In the genomic region with DNA sequence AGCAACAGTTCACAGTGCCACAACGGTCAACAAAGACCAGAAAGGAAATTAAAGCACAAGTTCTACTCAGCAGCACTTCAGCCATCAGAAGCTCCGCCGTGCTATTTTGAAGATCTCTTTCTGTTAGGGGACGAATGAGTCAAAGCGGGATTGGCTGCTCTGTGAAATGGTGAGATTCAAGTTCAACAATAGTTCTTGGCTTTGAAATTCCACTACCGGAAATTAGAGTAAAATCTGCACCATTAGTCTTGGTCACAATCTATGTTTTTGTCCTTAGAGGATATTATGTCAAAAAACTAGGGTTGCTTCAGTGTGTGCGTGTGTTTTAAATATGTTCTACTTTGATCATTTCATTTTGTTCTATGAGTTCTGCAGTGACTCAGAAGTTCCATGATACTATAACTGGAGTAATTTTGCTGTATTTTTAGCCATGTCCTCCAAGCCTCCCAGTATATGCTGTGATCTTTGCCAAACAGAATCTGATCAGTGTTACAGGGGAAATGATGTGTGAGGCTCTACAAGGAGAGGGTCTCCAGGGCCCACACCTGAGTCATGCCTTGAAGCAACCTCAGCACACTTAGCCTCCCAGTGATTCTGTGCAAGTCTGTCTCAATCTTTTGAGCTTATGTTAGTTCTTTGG, we compare ENCODE assay signal across 11 cellular contexts. TPM values are rescaled to one million over a fixed set of nuclear protein-coding genes. Genes with fewer than 3 reads are reported as not detected.
DNase-seq lines count a peak whose midpoint lies in the region; ATAC-seq, FAIRE-seq and TF ChIP-seq lines count a peak whose summit lies in the region.
"Had no signal": no experiment of that assay in that cellular context is flagged by ENCODE, and none has a peak within 500 bp of the region (broad histone marks: within the 10 kb centered on the region; RNA-seq: fewer than 3 reads in every experiment).

No MANE protein-coding gene starts in this region.

- no peak for TF ChIP-seq POLR2A in GM12878 (IDR thresholded peaks at IDR 0.05; ENCODE audit: low read depth, low read length)

- TF ChIP-seq EP300 in GM12878 (IDR thresholded peaks at IDR 0.05; ENCODE audit: borderline replicate concordance in 1 of 2, control insufficient read depth in 1 of 2, low read depth in 2 of 2, low read length in 2 of 2) = no peak

- ATAC-seq in GM21619 (IDR thresholded peaks at IDR 0.05; ENCODE audit: unreplicated experiment) (peak; percentile 63), GM12878 (peak; percentile 14; the same call in 1 of the 3 replicates)
- ATAC-seq: naive thymus-derived CD4-positive, alpha-beta T cell had no signal

- DNase-seq in EH (ENCODE audit: low read depth) (peak; percentile 17), GM12878 (ENCODE audit: low read depth, low spot score) (no peak), COLO829 (ENCODE audit: low spot score) (no peak), GM13977 (ENCODE audit: low spot score) (no peak), HK-2 (ENCODE audit: unreplicated experiment) (no peak), cerebellar nuclear complex (lab: John Stamatoyannopoulos, UW) (no peak)
- DNase-seq: naive thymus-derived CD4-positive, alpha-beta T cell had no signal

- H3K27ac ChIP-seq in GM12878 (ENCODE audit: control insufficient read depth, insufficient read depth) (no peak overlapping the region), parathyroid adenoma (peak overlapping the region; percentile 77)

- CTCF ChIA-PET in GM12878 (lab: Yijun Ruan, JAX) = interaction anchor here (1.6 kb wide), 1 partner anchor 18 kb away, joined by 5 read pairs; no protein-coding TSS in a partner anchor

- RAD21 ChIA-PET in GM12878 (lab: Charles Lee; ENCODE audit: unreplicated experiment) = no interaction called here

- SMC1A ChIA-PET in GM12878 (lab: Charles Lee; ENCODE audit: uncharacterized antibody, unreplicated experiment) = interaction anchor here (1.4 kb wide), 1 partner anchor 12 kb away, joined by 3 read pairs; no protein-coding TSS in a partner anchor

- in situ Hi-C loops in GM12878 (cut with MboI) = no loop called here
- in situ Hi-C loops in GM13977 (cut with MboI; ENCODE audit: low pct_unique_long_range_greater_than_20kb, low sequenced_read_pairs, unreplicated experiment) = no loop called here

- H2AFZ ChIP-seq in GM12878 (ENCODE audit: control insufficient read depth, low read depth, low read length) = no peak overlapping the region; the same call in 1 of the 2 replicates
- no peak overlapping the region for H2AFZ ChIP-seq in parathyroid adenoma

- H4K20me1 ChIP-seq in GM12878 (ENCODE audit: control insufficient read depth, insufficient read depth) = no peaks in the 10 kb centered on the region

- H3K27me3 ChIP-seq in GM12878 (replicated peaks in 1 of 2; ENCODE audit: control insufficient read depth in 2 of 2, insufficient read depth in 2 of 2, low read length in 1 of 2) (no peaks in the 10 kb centered on the region), parathyroid adenoma (ENCODE audit: control insufficient read depth, insufficient read depth, low read length) (no peaks in the 10 kb centered on the region)

- intact Hi-C loops in GM12878 (cut with micrococcal nuclease; ENCODE audit: unreplicated experiment) = no loop called here

- under 1% methylated on average over 7 of the region's 7 CpGs for WGBS in GM12878 (ENCODE audit: insufficient coverage, insufficient replicate concordance, low lambda C conversion rate, missing lambda C conversion rate)

- TF ChIP-seq RAD21 in GM12878 (IDR thresholded peaks at IDR 0.05; ENCODE audit: insufficient read depth, low read depth, low read length) = no peak

- H3K9me3 ChIP-seq in GM12878 (replicated peaks; ENCODE audit: control insufficient read depth, insufficient read depth, low read length) = no peaks in the 10 kb centered on the region
- H3K9me3 ChIP-seq in parathyroid adenoma (ENCODE audit: control insufficient read depth, low read length) = no peaks in the 10 kb centered on the region

- H3K4me3 ChIP-seq in GM12878 = peak overlapping the region; percentile 26; the same call in 1 of the 2 replicates
- no peak overlapping the region for H3K4me3 ChIP-seq in parathyroid adenoma (ENCODE audit: low read depth, low read length)

- BruUV-seq in GM12878 (replicated peaks; lab: Mats Ljungman, UMichigan) = no TSS peak

- no peak for FAIRE-seq in GM12878 (lab: Jason Lieb, UNC)
- FAIRE-seq: D721Med had no signal

- H3K79me2 ChIP-seq in GM12878 (ENCODE audit: control insufficient read depth, insufficient read depth, low read length) (no peaks in the 10 kb centered on the region), parathyroid adenoma (no peaks in the 10 kb centered on the region)

- TF ChIP-seq CTCF in GM12878 (IDR thresholded peaks at IDR 0.05 in 2 of 3, conservative IDR thresholded peaks at IDR 0.05 in 1 of 3; ENCODE audit: control insufficient read depth in 2 of 3, extremely low read depth in 1 of 3, insufficient read depth in 1 of 3, low read depth in 3 of 3, low read length in 3 of 3) = no peak
- TF ChIP-seq CTCF in parathyroid adenoma (IDR thresholded peaks at IDR 0.05) = no peak
- no peak for TF ChIP-seq CTCF in GM13977 (IDR thresholded peaks at IDR 0.05; ENCODE audit: extremely low read depth, insufficient read depth, missing control alignments)

- POLR2A ChIA-PET in GM12878 (lab: Charles Lee) = no interaction called here

- H3K4me1 ChIP-seq in GM12878 (ENCODE audit: control insufficient read depth, insufficient read depth, low read length) (no peaks in the 10 kb centered on the region), parathyroid adenoma (no peaks in the 10 kb centered on the region)

- no peaks in the 10 kb centered on the region for H3K36me3 ChIP-seq in GM12878 (ENCODE audit: control insufficient read depth in 2 of 2, insufficient read depth in 2 of 2, low read length in 1 of 2)
- H3K36me3 ChIP-seq in parathyroid adenoma (ENCODE audit: control insufficient read depth, insufficient read depth, low read length) = no peaks in the 10 kb centered on the region

- 0 out of 2 replicates have a peak overlapping the region, but pooled peaks have one; percentile 10 for H3K4me2 ChIP-seq in GM12878 (ENCODE audit: control insufficient read depth, insufficient read depth)
- no peak overlapping the region for H3K4me2 ChIP-seq in parathyroid adenoma (ENCODE audit: low read length)

- H3K9ac ChIP-seq in GM12878 (ENCODE audit: control insufficient read depth, insufficient read depth, low read length) = no peak overlapping the region
- H3K9ac ChIP-seq in parathyroid adenoma = no peak overlapping the region

TF ChIP-seq in GM12878, 131 proteins besides CTCF, POLR2A, EP300 and RAD21 (continues in another document):
- TF ChIP-seq RUNX3 (IDR thresholded peaks at IDR 0.05; ENCODE audit: low read length) (peak; percentile 46; the same call in 1 of the 2 replicates), GABPA (IDR thresholded peaks at IDR 0.05; ENCODE audit: low read depth) (0 out of 2 replicates have a peak, but pooled peaks have one; percentile 52), HDAC6 (IDR thresholded peaks at IDR 0.05; ENCODE audit: unreplicated experiment) (no peak), JUNB (IDR thresholded peaks at IDR 0.05) (peak; percentile 78), NFIC (IDR thresholded peaks at IDR 0.05; ENCODE audit: low read depth, low read length) (peak; percentile 80), NBN (IDR thresholded peaks at IDR 0.05) (no peak), SMARCA5 (IDR thresholded peaks at IDR 0.05) (no peak), ETV6 (conservative IDR thresholded peaks at IDR 0.05 in 1 of 2, IDR thresholded peaks at IDR 0.05 in 1 of 2; ENCODE audit: borderline replicate concordance in 1 of 2, low read depth in 1 of 2) (peak in 1 of 2 experiments; percentile 69; a peak in 1 of 4 replicates), RAD51 (IDR thresholded peaks at IDR 0.05) (no peak), RFX5 (IDR thresholded peaks at IDR 0.05; ENCODE audit: low read depth, low read length) (no peak), CHD4 (IDR thresholded peaks at IDR 0.05) (no peak)
- TF ChIP-seq, protein P1, sequence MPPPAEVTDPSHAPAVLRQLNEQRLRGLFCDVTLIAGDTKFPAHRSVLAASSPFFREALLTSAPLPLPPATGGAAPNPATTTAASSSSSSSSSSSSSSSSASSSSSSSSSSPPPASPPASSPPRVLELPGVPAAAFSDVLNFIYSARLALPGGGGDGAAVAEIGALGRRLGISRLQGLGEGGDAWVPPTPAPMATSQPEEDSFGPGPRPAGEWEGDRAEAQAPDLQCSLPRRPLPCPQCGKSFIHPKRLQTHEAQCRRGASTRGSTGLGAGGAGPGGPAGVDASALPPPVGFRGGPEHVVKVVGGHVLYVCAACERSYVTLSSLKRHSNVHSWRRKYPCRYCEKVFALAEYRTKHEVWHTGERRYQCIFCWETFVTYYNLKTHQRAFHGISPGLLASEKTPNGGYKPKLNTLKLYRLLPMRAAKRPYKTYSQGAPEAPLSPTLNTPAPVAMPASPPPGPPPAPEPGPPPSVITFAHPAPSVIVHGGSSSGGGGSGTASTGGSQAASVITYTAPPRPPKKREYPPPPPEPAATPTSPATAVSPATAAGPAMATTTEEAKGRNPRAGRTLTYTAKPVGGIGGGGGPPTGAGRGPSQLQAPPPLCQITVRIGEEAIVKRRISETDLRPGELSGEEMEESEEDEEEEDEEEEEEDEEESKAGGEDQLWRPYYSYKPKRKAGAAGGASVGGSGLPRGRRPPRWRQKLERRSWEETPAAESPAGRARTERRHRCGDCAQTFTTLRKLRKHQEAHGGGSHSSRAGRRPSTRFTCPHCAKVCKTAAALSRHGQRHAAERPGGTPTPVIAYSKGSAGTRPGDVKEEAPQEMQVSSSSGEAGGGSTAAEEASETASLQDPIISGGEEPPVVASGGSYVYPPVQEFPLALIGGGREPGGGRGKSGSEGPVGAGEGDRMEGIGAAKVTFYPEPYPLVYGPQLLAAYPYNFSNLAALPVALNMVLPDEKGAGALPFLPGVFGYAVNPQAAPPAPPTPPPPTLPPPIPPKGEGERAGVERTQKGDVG (CRISPR knock-in tag; IDR thresholded peaks at IDR 0.05) = no peak

RNA-seq across cellular contexts. Expression of a gene that starts 22.6 kb away (rescaled TPM):
- not detected in 2 replicates for total RNA-seq in GM12878 (2013; cell fraction: nucleolus; rRNA removed)
- total RNA-seq in GM12878 (2014; rRNA removed) = not detected in 2 replicates
- total RNA-seq in GM12878 (2014; rRNA removed; fragmentation: Illumina TruSeq; extraction: Trizol) = not detected in 2 replicates
- not detected in 2 replicates for total RNA-seq in GM12878 (2021)
- polyA plus RNA-seq in GM12878 (2011; ENCODE audit: low read depth) = not detected
- polyA plus RNA-seq in GM12878 (2011; rRNA removed) = not detected in 2 replicates
- polyA plus RNA-seq in GM12878 (2011; cell fraction: cytosol; rRNA removed) = not detected in 2 replicates
- polyA plus RNA-seq in GM12878 (2011; cell fraction: nucleus; rRNA removed) = not detected in 2 replicates
- polyA plus RNA-seq in GM12878 (2012) = not detected in 2 replicates
- polyA plus RNA-seq in GM12878 (2014; fragmentation: Illumina TruSeq; extraction: Trizol) = not detected in 2 replicates
- polyA plus RNA-seq in GM12878 (2014; fragmentation: Nextera tagmentation; extraction: Ambion mirVana) = not detected
- not detected in 2 replicates for polyA plus RNA-seq in GM12878 (2014; rRNA removed)
- polyA plus RNA-seq in GM12878 (2016; fragmentation: Nextera tagmentation; extraction: Ambion mirVana) = not detected
- not detected in 2 replicates for polyA minus RNA-seq in GM12878 (2011; rRNA and poly(A)+ RNA removed)
- not detected in 2 replicates for polyA minus RNA-seq in GM12878 (2011; cell fraction: cytosol; rRNA and poly(A)+ RNA removed)
- polyA minus RNA-seq in GM12878 (2011; cell fraction: nucleus; rRNA and poly(A)+ RNA removed) = not detected in 2 replicates
- total RNA-seq: naive thymus-derived CD4-positive, alpha-beta T cell; NCI-H460 had no signal
- polyA plus RNA-seq: naive thymus-derived CD4-positive, alpha-beta T cell had no signal
